In genomic region chr4:78467223-78467622, GRCh38 we compare ENCODE assay signal across 3 cellular contexts.
A peak's percentile ranks its signal among the peaks of the same experiment; 100 is the strongest.
DNase-seq lines count a peak whose midpoint lies in the region; ATAC-seq, FAIRE-seq and TF ChIP-seq lines count a peak whose summit lies in the region.
"Not testable (repeated sequence)": the region's sequence is repeated elsewhere in the genome, so short reads cannot be mapped to it uniquely, and the experiment has no call there.

No MANE protein-coding gene starts in this region.

- POLR2A ChIA-PET in HEK293 (lab: Yijun Ruan, JAX); K562 (lab: Yijun Ruan, JAX): not testable (repeated sequence)

- H3K9me1 ChIP-seq in K562 (ENCODE audit: control insufficient read depth, insufficient read depth, low read length): not testable (repeated sequence)

- not testable (repeated sequence) for H3K79me2 ChIP-seq in K562 (ENCODE audit: control insufficient read depth, insufficient read depth, low read length)

- H3K4me2 ChIP-seq in K562 (ENCODE audit: insufficient read depth, low read length): not testable (repeated sequence)

- FAIRE-seq in K562 (lab: Jason Lieb, UNC): not testable (repeated sequence)

- BruUV-seq in K562 (replicated peaks; lab: Mats Ljungman, UMichigan): not testable (repeated sequence)

- H3K9ac ChIP-seq in K562 (ENCODE audit: insufficient read depth in 1 of 2, low read depth in 2 of 2, low read length in 2 of 2): not testable (repeated sequence)

- CTCF ChIA-PET in HEK293 (lab: Yijun Ruan, JAX); K562 (lab: Yijun Ruan, JAX; ENCODE audit: low intra/inter-chr PET ratio): not testable (repeated sequence)

- not testable (repeated sequence) for TF ChIP-seq POLR2A in K562 (conservative IDR thresholded peaks at IDR 0.05)

- not testable (repeated sequence) for H3K9me3 ChIP-seq in HEK293 (ENCODE audit: control insufficient read depth, insufficient read depth, low read depth, low read length); K562 (replicated peaks; ENCODE audit: control insufficient read depth, insufficient read depth, low read depth, low read length)

- intact Hi-C loops in K562 (cut with micrococcal nuclease): not testable (repeated sequence)

- peaks cover 2 to 10% of the 10 kb centered on the region in 2 experiments; a peak in 3 of 5 replicates for H3K27me3 ChIP-seq in K562 (ENCODE audit: control insufficient read depth in 2 of 2, insufficient read depth in 2 of 2, low read length in 2 of 2)

- not testable (repeated sequence) for H3K4me3 ChIP-seq in HEK293 (ENCODE audit: low read depth, low read length); K562

- not testable (repeated sequence) for H4K20me1 ChIP-seq in K562 (replicated peaks; ENCODE audit: control insufficient read depth, insufficient read depth, low read length)

- TF ChIP-seq EP300 in K562 (IDR thresholded peaks at IDR 0.05; ENCODE audit: low read length): not testable (repeated sequence)

- in situ Hi-C loops in K562 (cut with MboI): not testable (repeated sequence)

- not testable (repeated sequence) for H3K27ac ChIP-seq in HEK293 (ENCODE audit: extremely low read depth, low read depth, low read length); K562 (ENCODE audit: extremely low read depth, low read depth, low read length)

- not testable (repeated sequence) for H3K4me1 ChIP-seq in HEK293 (ENCODE audit: control insufficient read depth, insufficient read depth, low read length); K562 (replicated peaks in 1 of 2; ENCODE audit: control insufficient read depth in 2 of 2, insufficient read depth in 2 of 2, low read length in 2 of 2)

- H2AFZ ChIP-seq in K562 (ENCODE audit: low read depth, low read length): not testable (repeated sequence)

- not testable (repeated sequence) for TF ChIP-seq CTCF in HEK293 (tag by site-specific recombination; IDR thresholded peaks at IDR 0.05); K562 (IDR thresholded peaks at IDR 0.05 in 2 of 3, conservative IDR thresholded peaks at IDR 0.05 in 1 of 3; ENCODE audit: insufficient read depth in 2 of 3, low read depth in 1 of 3, low read length in 3 of 3)

- H3K36me3 ChIP-seq in HEK293 (ENCODE audit: control insufficient read depth in 2 of 2, insufficient read depth in 1 of 2, low read length in 2 of 2): peaks cover 0 to 34% of the 10 kb centered on the region in 2 experiments; a peak in 1 of 3 replicates
- not testable (repeated sequence) for H3K36me3 ChIP-seq in K562 (ENCODE audit: control insufficient read depth, insufficient read depth, low read length)

- not testable (repeated sequence) for ATAC-seq in SK-N-SH treated with all-trans-retinoic acid at 6 μM for 48 hours, K562

- 0% methylated on average over 1 of the region's 1 CpG for WGBS in K562 (ENCODE audit: insufficient coverage, low coverage, missing lambda C conversion rate)

- DNase-seq in K562 (ENCODE audit: extremely low read depth in 1 of 4, low spot score in 3 of 4): not testable (repeated sequence)

- not testable (repeated sequence) for TF ChIP-seq RAD21 in K562 (CRISPR knock-in tag; conservative IDR thresholded peaks at IDR 0.05 in 1 of 2, IDR thresholded peaks at IDR 0.05 in 1 of 2)

TF ChIP-seq in HEK293, 187 proteins besides CTCF, POLR2A, EP300 and RAD21:
- TF ChIP-seq ZNF146 (tag by site-specific recombination; IDR thresholded peaks at IDR 0.05): peak; percentile 65; the same call in 1 of the 2 replicates
TF ChIP-seq in HEK293: peak in this region for 1; not testable (repeated sequence) for 186.

TF ChIP-seq in SK-N-SH treated with all-trans-retinoic acid at 6 μM for 48 hours, 23 proteins besides CTCF, POLR2A, EP300 and RAD21:
- peak; percentile 69; the same call in 1 of the 2 replicates for TF ChIP-seq ZNF8 (CRISPR knock-in tag; IDR thresholded peaks at IDR 0.05)

TF ChIP-seq in K562, 482 proteins besides CTCF, POLR2A, EP300 and RAD21:
- TF ChIP-seq RBM25 (IDR thresholded peaks at IDR 0.05; ENCODE audit: low read depth, low read length, severe bottlenecking): peak; percentile 6
